Comparison of ENCODE assay signal across 8 cellular contexts in the genomic region with DNA sequence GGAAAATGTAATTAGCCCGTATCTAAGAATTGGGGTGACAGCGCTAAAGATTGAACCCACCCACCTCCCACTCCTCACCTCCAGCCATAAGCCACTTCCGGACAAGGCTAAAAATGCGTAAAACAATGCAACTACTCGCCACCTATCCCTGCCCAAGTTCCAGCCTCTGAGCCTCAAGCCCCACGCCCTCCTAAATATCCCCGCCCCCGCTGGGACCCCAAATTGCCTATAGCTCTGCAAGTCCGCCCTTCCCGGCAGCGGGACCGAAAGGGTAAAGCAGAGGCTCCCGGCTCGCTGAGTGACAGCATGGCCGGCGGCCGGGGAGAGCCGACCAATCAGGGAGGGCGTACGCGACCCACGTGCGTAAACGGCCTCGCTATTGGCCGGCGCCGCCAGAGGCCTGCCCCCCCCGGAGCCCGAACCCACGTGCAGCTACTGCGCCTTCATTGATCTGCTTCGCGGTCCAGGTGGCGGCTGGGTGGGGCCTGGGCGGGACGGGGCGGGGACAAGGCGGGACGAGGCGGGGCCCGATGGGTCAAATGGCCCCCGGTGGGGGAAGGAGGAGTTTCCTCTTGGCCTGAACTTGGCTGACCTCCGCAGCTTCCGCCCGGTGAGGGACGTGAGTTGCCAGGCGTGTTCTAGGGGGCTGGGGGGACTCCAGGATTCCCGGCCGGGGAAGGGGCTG. TPM values are rescaled to one million over a fixed set of nuclear protein-coding genes. Genes with fewer than 3 reads are reported as not detected.
A peak's percentile ranks its signal among the peaks of the same experiment; 100 is the strongest.
DNase-seq lines count a peak whose midpoint lies in the region; ATAC-seq lines count a peak whose summit lies in the region.

TSS of gene TLE6 (plus strand) at position 564 of the 685 bp plus-strand sequence. CDS start 670 bp downstream, outside the sequence.

- peaks cover 14% of the 10 kb centered on the region for H3K27me3 Mint-ChIP-seq in IgD-negative memory B cell

- H3K27me3 ChIP-seq in esophagus (ENCODE audit: control insufficient read depth in 1 of 2, insufficient read depth in 2 of 2, low read length in 2 of 2) (no peaks in the 10 kb centered on the region), muscle layer of colon (ENCODE audit: control insufficient read depth in 1 of 2, insufficient read depth in 2 of 2, low read length in 2 of 2) (no peaks in the 10 kb centered on the region)

- H3K4me1 ChIP-seq in esophagus (ENCODE audit: control insufficient read depth in 2 of 2, insufficient read depth in 2 of 2, low read length in 1 of 2) (peaks cover 0 to 4% of the 10 kb centered on the region in 2 donors), muscle layer of colon (ENCODE audit: insufficient read depth, low read length) (peaks cover 17% of the 10 kb centered on the region)

- peak within 1 kb of the TSS; percentile 31 to 50 for H3K4me3 ChIP-seq in esophagus (ENCODE audit: low read depth in 1 of 2, low read length in 2 of 2)
- H3K4me3 ChIP-seq in muscle layer of colon (ENCODE audit: low read depth in 1 of 2, low read length in 2 of 2), result peak within 1 kb of the TSS; percentile 23 to 90

- H3K9me3 ChIP-seq in esophagus (ENCODE audit: control insufficient read depth in 2 of 2, insufficient read depth in 1 of 2, low read depth in 1 of 2, low read length in 1 of 2) (no peaks in the 10 kb centered on the region), muscle layer of colon (ENCODE audit: low read length) (no peaks in the 10 kb centered on the region)

- peak within 1 kb of the TSS; percentile 52 to 98 (median 94) for H3K27ac Mint-ChIP-seq in IgD-negative memory B cell

- no peaks in the 10 kb centered on the region for H3K9me3 Mint-ChIP-seq in IgD-negative memory B cell

- no peaks in the 10 kb centered on the region for H3K36me3 Mint-ChIP-seq in IgD-negative memory B cell

- DNase-seq in DMS153 treated with DMSO at 0.1 percent for 48 hours (lab: John Stamatoyannopoulos, UW; ENCODE audit: unreplicated experiment) (peak; percentile 87), OCI-M1 (lab: John Stamatoyannopoulos, UW) (peak; percentile 94), activated T-cell treated with anti-CD3 and anti-CD28 coated beads for 48 hours (ENCODE audit: low read depth) (peak; percentile 93)
- peak; percentile 95 for DNase-seq in stimulated activated CD8-positive, alpha-beta memory T cell treated with anti-CD3 and anti-CD28 coated beads, Interleukin-4, amount 100 ng/mL, for 48 hours

- H3K4me1 Mint-ChIP-seq in IgD-negative memory B cell, result peaks cover 6 to 15% (median 7%) of the 10 kb centered on the region in 3 donors

- H3K27ac ChIP-seq in esophagus (ENCODE audit: low read depth in 2 of 2, low read length in 1 of 2) (peak within 1 kb of the TSS in 1 of 2 donors; percentile 47), muscle layer of colon (ENCODE audit: low read depth, low read length) (peak within 1 kb of the TSS; percentile 39)

- H3K9ac ChIP-seq in muscle layer of colon (ENCODE audit: low read length), result peak within 1 kb of the TSS; percentile 61

- H3K36me3 ChIP-seq in esophagus (ENCODE audit: control insufficient read depth in 2 of 2, insufficient read depth in 2 of 2, low read length in 1 of 2) (no peaks in the 10 kb centered on the region), muscle layer of colon (ENCODE audit: insufficient read depth, low read length) (no peaks in the 10 kb centered on the region)

- ATAC-seq in GM21619 (IDR thresholded peaks at IDR 0.05; ENCODE audit: unreplicated experiment), result peak; percentile 90

- WGBS in esophagus, 2 donors, result 0% methylated on average over 49 to 50 of the region's 50 CpGs

- peak within 1 kb of the TSS; percentile 88 to 96 (median 94) for H3K4me3 Mint-ChIP-seq in IgD-negative memory B cell

RNA-seq across cellular contexts. Expression of gene TLE6, which starts in this region (rescaled TPM):
- 0.16 TPM for polyA plus RNA-seq in IgD-negative memory B cell
- polyA plus RNA-seq in esophagus, result 1 to 10 TPM; 1.1 to 2.6 TPM
